In the genomic region with DNA sequence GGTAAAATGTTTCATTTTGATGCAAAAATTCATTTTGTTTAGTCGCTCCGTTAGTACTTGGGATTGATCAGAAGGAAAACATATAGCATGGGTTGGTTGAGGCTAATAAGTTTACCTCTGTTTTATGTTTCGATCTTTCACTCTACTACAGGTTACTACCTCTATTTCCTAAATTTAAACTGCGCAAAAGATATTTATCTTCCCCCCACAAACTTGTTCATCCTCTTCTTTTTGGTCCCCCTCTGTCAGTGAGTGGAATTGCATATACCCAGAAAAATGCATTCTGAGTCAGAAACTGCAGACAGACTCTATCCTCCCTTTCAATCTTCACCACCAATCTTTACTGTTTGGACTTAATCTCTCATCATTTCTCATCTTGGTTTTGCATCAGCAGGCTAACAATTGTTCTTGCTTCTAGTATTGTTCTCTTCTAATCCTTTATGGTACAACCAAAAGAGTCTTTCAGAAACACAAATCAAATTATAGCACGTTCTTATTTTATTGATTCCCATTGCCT, we compare ENCODE assay signal across 19 cellular contexts.
DNase-seq lines count a peak whose midpoint lies in the region; ATAC-seq and TF ChIP-seq lines count a peak whose summit lies in the region.
"Had no signal": no experiment of that assay in that cellular context is flagged by ENCODE, and none has a peak within 500 bp of the region (broad histone marks: within the 10 kb centered on the region; RNA-seq: fewer than 3 reads in every experiment).

No MANE protein-coding gene starts in this region.

- DNase-seq in HCEC 1CT, result peak; percentile 65
- no peak for DNase-seq in WTC11 (ENCODE audit: low spot score)
- DNase-seq in fibroblast of mammary gland (ENCODE audit: low read depth), result peak; percentile 61
- no peak for DNase-seq in NCI-H748 (lab: John Stamatoyannopoulos, UW; ENCODE audit: unreplicated experiment)
- DNase-seq in iPS-NIHi7 (ENCODE audit: extremely low spot score), result no peak
- DNase-seq in erythroblast (lab: John Stamatoyannopoulos, UW), result no peak
- DNase-seq in SHP77 treated with DMSO at 0.1 percent for 48 hours (lab: John Stamatoyannopoulos, UW), result no peak
- DNase-seq: activated CD4-positive, alpha-beta T cell treated with anti-CD3 and anti-CD28 coated beads for 4 hours; activated naive CD4-positive, alpha-beta T cell treated with anti-CD3 and anti-CD28 coated beads, Interleukin-2, amount 50 U/mL, for 16 hours; caudate nucleus; MG63; naive thymus-derived CD8-positive, alpha-beta T cell; NCI-H2081 treated with DMSO at 0.1 percent for 48 hours; Right ventricle myocardium superior; substantia nigra; T-helper 9 cell had no signal

- H3K4me1 ChIP-seq in skeletal muscle satellite cell (ENCODE audit: control insufficient read depth, insufficient read depth, low read length), result peaks cover 16% of the 10 kb centered on the region

- H3K4me2 ChIP-seq in skeletal muscle satellite cell (ENCODE audit: low read length), result peak overlapping the region; percentile 51

- H3K36me3 Mint-ChIP-seq in WTC11, result peaks cover 7% of the 10 kb centered on the region
- H3K36me3 Mint-ChIP-seq: CD14-positive monocyte; naive thymus-derived CD8-positive, alpha-beta T cell had no signal

- peaks cover 4% of the 10 kb centered on the region; the same call in 1 of the 2 replicates for H3K4me1 Mint-ChIP-seq in WTC11
- H3K4me1 Mint-ChIP-seq: CD14-positive monocyte; naive thymus-derived CD8-positive, alpha-beta T cell had no signal

- H3K9me3 ChIP-seq in skeletal muscle satellite cell (replicated peaks; ENCODE audit: low read length), result no peaks in the 10 kb centered on the region

- ATAC-seq in WTC11, result peak; percentile 32; the same call in 1 of the 2 replicates
- ATAC-seq: GM12878; naive thymus-derived CD8-positive, alpha-beta T cell had no signal

- peaks cover 23% of the 10 kb centered on the region for H3K9me3 Mint-ChIP-seq in WTC11

- CTCF ChIA-PET in WTC11 (lab: Charles Lee), result no interaction called here

- POLR2A ChIA-PET in WTC11 (lab: Charles Lee), result no interaction called here

- H3K4me3 ChIP-seq in fibroblast of mammary gland (ENCODE audit: control insufficient read depth, low read depth, low read length), result no peak overlapping the region
- H3K4me3 ChIP-seq in skeletal muscle satellite cell (ENCODE audit: low read length), result peak overlapping the region; percentile 11
- H3K4me3 ChIP-seq: GM12878, MG63 had no signal

- no peak overlapping the region for H3K27ac Mint-ChIP-seq in WTC11
- H3K27ac Mint-ChIP-seq: CD14-positive monocyte; naive thymus-derived CD8-positive, alpha-beta T cell had no signal

- no peaks in the 10 kb centered on the region for H3K27me3 ChIP-seq in skeletal muscle satellite cell (ENCODE audit: control insufficient read depth, insufficient read depth, low read length)
- H3K27me3 ChIP-seq: MG63 had no signal

- TF ChIP-seq POLR2A in erythroblast (IDR thresholded peaks at IDR 0.05; ENCODE audit: low read length), result no peak

- no peak overlapping the region for H3K4me3 Mint-ChIP-seq in WTC11
- H3K4me3 Mint-ChIP-seq: CD14-positive monocyte; naive thymus-derived CD8-positive, alpha-beta T cell had no signal

- H3K9ac ChIP-seq in skeletal muscle satellite cell (ENCODE audit: low read depth, low read length), result peak overlapping the region; percentile 53

- H3K27me3 Mint-ChIP-seq in WTC11 (ENCODE audit: low read depth), result no peaks in the 10 kb centered on the region
- H3K27me3 Mint-ChIP-seq: naive thymus-derived CD8-positive, alpha-beta T cell had no signal

- no peak for TF ChIP-seq CTCF in WTC11 (IDR thresholded peaks at IDR 0.05)
- peak; percentile 35 for TF ChIP-seq CTCF in fibroblast of mammary gland (conservative IDR thresholded peaks at IDR 0.05; ENCODE audit: control insufficient read depth, insufficient read depth, low read depth, low read length)

- no peaks in the 10 kb centered on the region for H3K36me3 ChIP-seq in skeletal muscle satellite cell (ENCODE audit: insufficient read depth, low read length)
- H3K36me3 ChIP-seq: MG63 had no signal

TF ChIP-seq in WTC11, 78 proteins besides CTCF, POLR2A, EP300 and RAD21:
- TF ChIP-seq, protein P1, sequence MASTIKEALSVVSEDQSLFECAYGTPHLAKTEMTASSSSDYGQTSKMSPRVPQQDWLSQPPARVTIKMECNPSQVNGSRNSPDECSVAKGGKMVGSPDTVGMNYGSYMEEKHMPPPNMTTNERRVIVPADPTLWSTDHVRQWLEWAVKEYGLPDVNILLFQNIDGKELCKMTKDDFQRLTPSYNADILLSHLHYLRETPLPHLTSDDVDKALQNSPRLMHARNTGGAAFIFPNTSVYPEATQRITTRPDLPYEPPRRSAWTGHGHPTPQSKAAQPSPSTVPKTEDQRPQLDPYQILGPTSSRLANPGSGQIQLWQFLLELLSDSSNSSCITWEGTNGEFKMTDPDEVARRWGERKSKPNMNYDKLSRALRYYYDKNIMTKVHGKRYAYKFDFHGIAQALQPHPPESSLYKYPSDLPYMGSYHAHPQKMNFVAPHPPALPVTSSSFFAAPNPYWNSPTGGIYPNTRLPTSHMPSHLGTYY (CRISPR knock-in tag; IDR thresholded peaks at IDR 0.05), result no peak
- TF ChIP-seq ZNF121 (CRISPR knock-in tag; IDR thresholded peaks at IDR 0.05) (no peak), FOXJ3 (CRISPR knock-in tag; IDR thresholded peaks at IDR 0.05; ENCODE audit: borderline replicate concordance) (no peak)
TF ChIP-seq in WTC11: peak in this region for 0.

Comparison
In these comparisons a context has a peak if more than half of its experiments do, and no peak if none do; other contexts are left out.
1. DNase-seq: peak in HCEC 1CT (single experiment) and fibroblast of mammary gland (single experiment); none in WTC11 (single experiment), NCI-H748 (single experiment), iPS-NIHi7 (single experiment), erythroblast (0 of 2) and SHP77 treated with DMSO at 0.1 percent for 48 hours (single experiment).